Comparison of ENCODE assay signal across 9 cellular contexts in genomic region chr16:76241735-76242134, GRCh38. TPM values are rescaled to one million over a fixed set of nuclear protein-coding genes. Genes with fewer than 3 reads are reported as not detected.
"Had no signal": no experiment of that assay in that cellular context is flagged by ENCODE, and none has a peak within 500 bp of the region (broad histone marks: within the 10 kb centered on the region; RNA-seq: fewer than 3 reads in every experiment).

No MANE protein-coding gene starts in this region.

- H3K9me3 ChIP-seq: HAP-1 had no signal

- DNase-seq: GM23248, GOT3, H7, HFFc6 had no signal

- H3K27ac ChIP-seq: GM23248, HL-60 had no signal

- H3K4me1 Mint-ChIP-seq: IgD-negative memory B cell had no signal

- H3K27me3 Mint-ChIP-seq: IgD-negative memory B cell had no signal

- H3K4me3 ChIP-seq: GM23248, HAP-1 had no signal

- H3K4me1 ChIP-seq: HAP-1 had no signal

- H3K9me3 Mint-ChIP-seq: IgD-negative memory B cell had no signal

- H3K36me3 Mint-ChIP-seq: IgD-negative memory B cell had no signal

- H3K36me3 ChIP-seq: HAP-1 had no signal

- H3K27ac Mint-ChIP-seq: HFFc6, IgD-negative memory B cell had no signal

- ATAC-seq: HCT116, HepG2 had no signal

- H3K4me3 Mint-ChIP-seq: HFFc6, IgD-negative memory B cell had no signal

RNA-seq across cellular contexts. Expression of gene CNTNAP4, which starts 35.5 kb away (rescaled TPM):
- total RNA-seq: GM23248, HepG2, HFFc6 had no signal
